In genomic region chr10:62182595-62182994, GRCh38 we compare ENCODE assay signal across 30 cellular contexts.
DNase-seq lines count a peak whose midpoint lies in the region; ATAC-seq and TF ChIP-seq lines count a peak whose summit lies in the region.
"Had no signal": no experiment of that assay in that cellular context is flagged by ENCODE, and none has a peak within 500 bp of the region (broad histone marks: within the 10 kb centered on the region; RNA-seq: fewer than 3 reads in every experiment).

No MANE protein-coding gene starts in this region.

- H3K9me3 Mint-ChIP-seq in activated naive CD4-positive, alpha-beta T cell treated with anti-CD3 and anti-CD28 coated beads, Interleukin-2, amount 10 ng/mL, durations not matched to agents 7 days and 5 days = peaks cover 22% of the 10 kb centered on the region
- H3K9me3 Mint-ChIP-seq in T-helper 2 cell treated with Interferon-gamma antibody and Interleukin-4, amounts not matched to agents 5 μg/mL and 100 μg/mL, for 36 hours = peaks cover 20% of the 10 kb centered on the region
- H3K9me3 Mint-ChIP-seq in activated naive CD8-positive, alpha-beta T cell treated with anti-CD3 and anti-CD28 coated beads, Interleukin-2, amount 50 U/mL, for 24 hours = peaks cover 21% of the 10 kb centered on the region
- no peaks in the 10 kb centered on the region for H3K9me3 Mint-ChIP-seq in glutamatergic neuron (ENCODE audit: unreplicated experiment)
- H3K9me3 Mint-ChIP-seq: memory B cell had no signal

- peak overlapping the region; percentile 97 for H3K27ac Mint-ChIP-seq in activated naive CD4-positive, alpha-beta T cell treated with anti-CD3 and anti-CD28 coated beads, Interleukin-2, amount 10 ng/mL, durations not matched to agents 7 days and 5 days
- peak overlapping the region; percentile 85 for H3K27ac Mint-ChIP-seq in T-helper 2 cell treated with Interferon-gamma antibody and Interleukin-4, amounts not matched to agents 5 μg/mL and 100 μg/mL, for 36 hours
- peak overlapping the region; percentile 86 for H3K27ac Mint-ChIP-seq in activated naive CD8-positive, alpha-beta T cell treated with anti-CD3 and anti-CD28 coated beads, Interleukin-2, amount 50 U/mL, for 24 hours
- no peak overlapping the region for H3K27ac Mint-ChIP-seq in glutamatergic neuron (ENCODE audit: unreplicated experiment)
- H3K27ac Mint-ChIP-seq: GM23338; HFFc6; stimulated activated memory B cell treated with anti-CD40 and anti-IgM and Interleukin-4, amounts not matched to agents 10 μg/mL and 1 μg/mL and 100 μg/mL, for 72 hours had no signal

- TF ChIP-seq CTCF in breast epithelium (IDR thresholded peaks at IDR 0.05) (no peak), glutamatergic neuron (IDR thresholded peaks at IDR 0.05; ENCODE audit: partially characterized antibody, unreplicated experiment) (no peak)

- H3K4me3 Mint-ChIP-seq in activated naive CD4-positive, alpha-beta T cell treated with anti-CD3 and anti-CD28 coated beads, Interleukin-2, amount 10 ng/mL, durations not matched to agents 7 days and 5 days = no peak overlapping the region
- no peak overlapping the region for H3K4me3 Mint-ChIP-seq in T-helper 2 cell treated with Interferon-gamma antibody and Interleukin-4, amounts not matched to agents 5 μg/mL and 100 μg/mL, for 36 hours
- no peak overlapping the region for H3K4me3 Mint-ChIP-seq in activated naive CD8-positive, alpha-beta T cell treated with anti-CD3 and anti-CD28 coated beads, Interleukin-2, amount 50 U/mL, for 24 hours
- H3K4me3 Mint-ChIP-seq in glutamatergic neuron (ENCODE audit: unreplicated experiment) = no peak overlapping the region
- H3K4me3 Mint-ChIP-seq: GM23338; HFFc6; memory B cell; stimulated activated memory B cell treated with anti-CD40 and anti-IgM and Interleukin-4, amounts not matched to agents 10 μg/mL and 1 μg/mL and 100 μg/mL, for 72 hours had no signal

- no peak for ATAC-seq in activated naive CD8-positive, alpha-beta T cell treated with anti-CD3 and anti-CD28 coated beads, Interleukin-2, amount 50 U/mL, for 24 hours
- ATAC-seq in stimulated activated naive CD8-positive, alpha-beta T cell treated with anti-CD3 and anti-CD28 coated beads, Interleukin-15, Interleukin-2, amounts not matched to agents 100 U/mL and 50 U/mL, for 24 hours = no peak
- ATAC-seq: gastrocnemius medialis, GM23338, K562 had no signal

- no peak overlapping the region for H3K27ac ChIP-seq in breast epithelium
- H3K27ac ChIP-seq: C4-2B, cardiac muscle cell, gastrocnemius medialis, thoracic aorta, WERI-Rb-1 had no signal

- no peaks in the 10 kb centered on the region for H3K27me3 ChIP-seq in breast epithelium
- H3K27me3 ChIP-seq: cardiac muscle cell, gastrocnemius medialis had no signal

- intact Hi-C loops in breast epithelium (cut with DNase I; ENCODE audit: low total_unique reads) = loop anchor here (10.0 kb wide), 1 partner anchor 62 kb away; no protein-coding TSS in a partner anchor

- H3K36me3 Mint-ChIP-seq in activated naive CD4-positive, alpha-beta T cell treated with anti-CD3 and anti-CD28 coated beads, Interleukin-2, amount 10 ng/mL, durations not matched to agents 7 days and 5 days = peaks cover 55% of the 10 kb centered on the region
- H3K36me3 Mint-ChIP-seq in T-helper 2 cell treated with Interferon-gamma antibody and Interleukin-4, amounts not matched to agents 5 μg/mL and 100 μg/mL, for 36 hours (ENCODE audit: low read depth) = peaks cover 35% of the 10 kb centered on the region
- H3K36me3 Mint-ChIP-seq in activated naive CD8-positive, alpha-beta T cell treated with anti-CD3 and anti-CD28 coated beads, Interleukin-2, amount 50 U/mL, for 24 hours (ENCODE audit: low read depth) = peaks cover 25% of the 10 kb centered on the region
- peaks cover 6% of the 10 kb centered on the region for H3K36me3 Mint-ChIP-seq in glutamatergic neuron (ENCODE audit: unreplicated experiment)
- H3K36me3 Mint-ChIP-seq: memory B cell had no signal

- H3K36me3 ChIP-seq in breast epithelium = no peaks in the 10 kb centered on the region
- H3K36me3 ChIP-seq: cardiac muscle cell, gastrocnemius medialis, thoracic aorta, WERI-Rb-1 had no signal

- peaks cover 0 to 7% of the 10 kb centered on the region in 2 donors for H3K9me3 ChIP-seq in breast epithelium
- H3K9me3 ChIP-seq: gastrocnemius medialis, SK-N-SH had no signal

- H3K4me3 ChIP-seq in breast epithelium = no peak overlapping the region
- H3K4me3 ChIP-seq: cardiac muscle cell, gastrocnemius medialis, GM23338, K562, thoracic aorta had no signal

- H3K4me1 ChIP-seq in breast epithelium = no peaks in the 10 kb centered on the region
- H3K4me1 ChIP-seq: gastrocnemius medialis had no signal

- no peak for DNase-seq in activated naive CD4-positive, alpha-beta T cell treated with anti-CD3 and anti-CD28 coated beads, Interleukin-2, amount 10 ng/mL, durations not matched to agents 7 days and 5 days
- no peak for DNase-seq in activated naive CD4-positive, alpha-beta T cell treated with anti-CD3 and anti-CD28 coated beads, Interleukin-2, amount 50 U/mL, for 16 hours
- DNase-seq in T-helper 2 cell treated with Interferon-gamma antibody and Interleukin-4, amounts not matched to agents 5 μg/mL and 100 μg/mL, for 36 hours (ENCODE audit: low spot score) = no peak
- DNase-seq in activated naive CD8-positive, alpha-beta T cell treated with anti-CD3 and anti-CD28 coated beads, Interleukin-2, amount 50 U/mL, for 24 hours = no peak
- DNase-seq in stimulated activated naive CD8-positive, alpha-beta T cell treated with anti-CD3 and anti-CD28 coated beads, Interleukin-15, Interleukin-2, amounts not matched to agents 100 U/mL and 50 U/mL, for 24 hours = peak; percentile 30
- DNase-seq in NCI-H748 (lab: John Stamatoyannopoulos, UW; ENCODE audit: unreplicated experiment) (no peak), breast epithelium (ENCODE audit: low spot score in 2 of 2) (no peak), glutamatergic neuron (no peak)
- DNase-seq: activated CD8-positive, alpha-beta memory T cell treated with anti-CD3 and anti-CD28 coated beads for 24 hours; activated effector memory CD4-positive, alpha-beta T cell treated with Interleukin-2 at 50 U/mL for 16 hours; anterior cingulate cortex; cortex of kidney; DMS153; gastrocnemius medialis; HFFc6; hippocampal formation; MM.1S; NCI-H1417 treated with DMSO at 0.1 percent for 48 hours; NCI-H2081 treated with DMSO at 0.1 percent for 48 hours; NCI-H82; occipital lobe; SK-N-SH; WERI-Rb-1 had no signal

- CTCF ChIA-PET in activated naive CD4-positive, alpha-beta T cell treated with anti-CD3 and anti-CD28 coated beads, Interleukin-2, amount 10 ng/mL, durations not matched to agents 7 days and 5 days (lab: Charles Lee) = interaction anchor here (1.3 to 1.8 kb wide), 4 partner anchors 62 to 144 kb away, joined by 3 to 7 read pairs (median 6); no protein-coding TSS in a partner anchor

- H3K27me3 Mint-ChIP-seq in activated naive CD4-positive, alpha-beta T cell treated with anti-CD3 and anti-CD28 coated beads, Interleukin-2, amount 10 ng/mL, durations not matched to agents 7 days and 5 days = no peaks in the 10 kb centered on the region
- H3K27me3 Mint-ChIP-seq in T-helper 2 cell treated with Interferon-gamma antibody and Interleukin-4, amounts not matched to agents 5 μg/mL and 100 μg/mL, for 36 hours (ENCODE audit: low read depth) = no peaks in the 10 kb centered on the region
- H3K27me3 Mint-ChIP-seq in activated naive CD8-positive, alpha-beta T cell treated with anti-CD3 and anti-CD28 coated beads, Interleukin-2, amount 50 U/mL, for 24 hours = no peaks in the 10 kb centered on the region
- H3K27me3 Mint-ChIP-seq in glutamatergic neuron (ENCODE audit: unreplicated experiment) = peaks cover 4% of the 10 kb centered on the region
- H3K27me3 Mint-ChIP-seq: memory B cell; stimulated activated memory B cell treated with anti-CD40 and anti-IgM and Interleukin-4, amounts not matched to agents 10 μg/mL and 1 μg/mL and 100 μg/mL, for 72 hours had no signal

- peaks cover 93% of the 10 kb centered on the region for H3K4me1 Mint-ChIP-seq in activated naive CD4-positive, alpha-beta T cell treated with anti-CD3 and anti-CD28 coated beads, Interleukin-2, amount 10 ng/mL, durations not matched to agents 7 days and 5 days
- peaks cover 73% of the 10 kb centered on the region for H3K4me1 Mint-ChIP-seq in T-helper 2 cell treated with Interferon-gamma antibody and Interleukin-4, amounts not matched to agents 5 μg/mL and 100 μg/mL, for 36 hours (ENCODE audit: low read depth)
- H3K4me1 Mint-ChIP-seq in activated naive CD8-positive, alpha-beta T cell treated with anti-CD3 and anti-CD28 coated beads, Interleukin-2, amount 50 U/mL, for 24 hours = peaks cover 77% of the 10 kb centered on the region
- no peaks in the 10 kb centered on the region for H3K4me1 Mint-ChIP-seq in glutamatergic neuron (ENCODE audit: low read depth, unreplicated experiment)

- TF ChIP-seq POLR2A in breast epithelium (IDR thresholded peaks at IDR 0.05) = no peak
